In genomic region chr12:49019435-49020317, GRCh38 we compare ENCODE assay signal across 9 cellular contexts. TPM values are rescaled to one million over a fixed set of nuclear protein-coding genes. Genes with fewer than 3 reads are reported as not detected.
A peak's percentile ranks its signal among the peaks of the same experiment; 100 is the strongest.
DNase-seq lines count a peak whose midpoint lies in the region; ATAC-seq and TF ChIP-seq lines count a peak whose summit lies in the region.
"Had no signal": no experiment of that assay in that cellular context is flagged by ENCODE, and none has a peak within 500 bp of the region (broad histone marks: within the 10 kb centered on the region; RNA-seq: fewer than 3 reads in every experiment).

No MANE protein-coding gene starts in this region.

- no peak overlapping the region for H3K4me3 ChIP-seq in CD4-positive, alpha-beta memory T cell (ENCODE audit: low read length in 2 of 2)
- H3K4me3 ChIP-seq in HFF-Myc (replicated peaks; ENCODE audit: low read depth, low read length) (no peak overlapping the region), body of pancreas (no peak overlapping the region), tibial nerve (peak overlapping the region in 3 of 4 donors; percentile 81 to 92 (median 87))

- peaks cover 28 to 56% of the 10 kb centered on the region in 2 donors for H3K36me3 Mint-ChIP-seq in CD4-positive, alpha-beta memory T cell

- TF ChIP-seq EP300 in tibial nerve (IDR thresholded peaks at IDR 0.05): no peak

- peak in 2 of 5 donors; percentile 30 to 39 for DNase-seq in CD4-positive, alpha-beta memory T cell
- DNase-seq in HFF-Myc (ENCODE audit: extremely low read depth, low read depth) (no peak), SK-N-DZ (ENCODE audit: low spot score) (peak; percentile 71), body of pancreas (peak in 2 of 4 donors; percentile 38 to 42), lung microvascular endothelial cell (ENCODE audit: low read depth in 2 of 2) (peak; percentile 46 to 48), tibial nerve (ENCODE audit: low spot score in 2 of 2) (peak in 1 of 2 donors; percentile 40), amygdala (lab: John Stamatoyannopoulos, UW) (no peak), cerebellum (ENCODE audit: low spot score) (no peak)

- H3K36me3 ChIP-seq in CD4-positive, alpha-beta memory T cell (ENCODE audit: insufficient read depth, low read length): peaks cover 18% of the 10 kb centered on the region
- H3K36me3 ChIP-seq in body of pancreas (replicated peaks in 1 of 2; ENCODE audit: insufficient read depth in 1 of 2, low read depth in 2 of 2): peaks cover 3 to 20% of the 10 kb centered on the region in 2 donors
- peaks cover 0 to 46% (median 14%) of the 10 kb centered on the region in 3 donors for H3K36me3 ChIP-seq in tibial nerve

- TF ChIP-seq CTCF in HFF-Myc (IDR thresholded peaks at IDR 0.05; ENCODE audit: low read depth, low read length, missing control alignments): peak; percentile 28
- no peak for TF ChIP-seq CTCF in body of pancreas (IDR thresholded peaks at IDR 0.05)
- TF ChIP-seq CTCF in tibial nerve (IDR thresholded peaks at IDR 0.05): no peak

- intact Hi-C loops in CD4-positive, alpha-beta memory T cell (cut with micrococcal nuclease): loop anchor here (2.0 kb wide), 1 partner anchor 37 kb away; no protein-coding TSS in a partner anchor
- intact Hi-C loops in body of pancreas (cut with DNase I): no loop called here

- H3K4me1 ChIP-seq in CD4-positive, alpha-beta memory T cell (ENCODE audit: insufficient read depth, low read length): peaks cover 24% of the 10 kb centered on the region
- H3K4me1 ChIP-seq in body of pancreas: peaks cover 13% of the 10 kb centered on the region
- H3K4me1 ChIP-seq in tibial nerve: peaks cover 0 to 38% (median 16%) of the 10 kb centered on the region in 4 donors

- H3K27me3 ChIP-seq in CD4-positive, alpha-beta memory T cell (ENCODE audit: insufficient read depth, low read length): no peaks in the 10 kb centered on the region
- H3K27me3 ChIP-seq in body of pancreas (no peaks in the 10 kb centered on the region), tibial nerve (no peaks in the 10 kb centered on the region)
- H3K27me3 ChIP-seq: SJSA1 had no signal

- peak overlapping the region; percentile 49 to 99 (median 94) for H3K4me3 Mint-ChIP-seq in CD4-positive, alpha-beta memory T cell

- H3K9me3 Mint-ChIP-seq in CD4-positive, alpha-beta memory T cell: no peaks in the 10 kb centered on the region

- no peak for ATAC-seq in body of pancreas

- H3K27me3 Mint-ChIP-seq in CD4-positive, alpha-beta memory T cell: no peaks in the 10 kb centered on the region

- no peak for TF ChIP-seq POLR2A in body of pancreas (IDR thresholded peaks at IDR 0.05)
- no peak for TF ChIP-seq POLR2A in tibial nerve (IDR thresholded peaks at IDR 0.05)

- H3K4me1 Mint-ChIP-seq in CD4-positive, alpha-beta memory T cell: peaks cover 18 to 49% (median 33%) of the 10 kb centered on the region in 4 donors

- 69 to 79% methylated on average over 9 of the region's 9 CpGs for WGBS in body of pancreas, 2 donors
- 38 to 40% methylated on average over 9 of the region's 9 CpGs for WGBS in tibial nerve, 2 donors

- POLR2A ChIA-PET in CD4-positive, alpha-beta memory T cell (lab: Charles Lee; ENCODE audit: partially characterized antibody): interaction anchor here (0.7 to 1.9 kb wide), 11 partner anchors 10 to 111 kb away, joined by 3 to 10 read pairs (median 4); partner anchors contain the start of genes ARF3 and TUBA1B

- peak overlapping the region; percentile 95 to 100 (median 99) for H3K27ac Mint-ChIP-seq in CD4-positive, alpha-beta memory T cell

- H3K27ac ChIP-seq in CD4-positive, alpha-beta memory T cell (ENCODE audit: low read depth, low read length): peak overlapping the region; percentile 95
- H3K27ac ChIP-seq in body of pancreas (peak overlapping the region; percentile 79 to 91 (median 88)), tibial nerve (peak overlapping the region; percentile 74 to 98 (median 92))

- no peaks in the 10 kb centered on the region for H3K9me3 ChIP-seq in CD4-positive, alpha-beta memory T cell (ENCODE audit: control insufficient read depth in 1 of 2, low read length in 2 of 2)
- no peaks in the 10 kb centered on the region for H3K9me3 ChIP-seq in body of pancreas
- H3K9me3 ChIP-seq in tibial nerve: no peaks in the 10 kb centered on the region
- H3K9me3 ChIP-seq: SJSA1 had no signal

- CTCF ChIA-PET in CD4-positive, alpha-beta memory T cell (lab: Charles Lee; ENCODE audit: partially characterized antibody): interaction anchor here (0.6 to 2.3 kb wide), 16 partner anchors 10 to 167 kb away, joined by 3 to 25 read pairs (median 5); partner anchors contain the start of genes DDX23 and WNT1

RNA-seq across cellular contexts. Expression of gene PRKAG1, which starts 1.1 kb away (rescaled TPM):
- 10 to 100 TPM; 48.9 to 53.7 TPM for total RNA-seq in CD4-positive, alpha-beta memory T cell
- 10 to 100 TPM; 47.8 to 50.3 TPM for polyA plus RNA-seq in CD4-positive, alpha-beta memory T cell
- polyA plus RNA-seq in SK-N-DZ (2014; cell fraction: cytosol; rRNA removed): 56.8 and 62.7 TPM in 2 replicates
- polyA plus RNA-seq in SK-N-DZ (2014; cell fraction: nucleus; rRNA removed): 37.3 and 42.8 TPM in 2 replicates
- total RNA-seq in body of pancreas: 10 to 100 TPM; 25.4 to 26.4 TPM
- 32.1 and 38.1 TPM in 2 replicates for total RNA-seq in lung microvascular endothelial cell
- total RNA-seq in tibial nerve: 10 to 100 TPM; 40.6 to 60.7 (median 46.1) TPM
- 33.6 TPM for total RNA-seq in cerebellum

RNA-seq across cellular contexts. Expression of gene DDN, which starts 20.5 kb away (rescaled TPM):
- not detected for total RNA-seq in CD4-positive, alpha-beta memory T cell
- polyA plus RNA-seq in CD4-positive, alpha-beta memory T cell: not detected
- 3.6 and 4.4 TPM in 2 replicates for polyA plus RNA-seq in SK-N-DZ (2014; cell fraction: cytosol; rRNA removed)
- 6.4 and 11.4 TPM in 2 replicates for polyA plus RNA-seq in SK-N-DZ (2014; cell fraction: nucleus; rRNA removed)
- total RNA-seq in body of pancreas: under 1 TPM in 1 of 2 donors, not detected in 1; 0.66 TPM
- total RNA-seq in lung microvascular endothelial cell: under 0.01 TPM in 1 of 2 replicates, not detected in the other
- not detected for total RNA-seq in tibial nerve
- total RNA-seq in cerebellum: 0.64 TPM

RNA-seq across cellular contexts. Expression of gene KMT2D, which starts 40.9 kb away (rescaled TPM):
- total RNA-seq in CD4-positive, alpha-beta memory T cell: 100 to 1,000 TPM; 133 to 159 TPM
- polyA plus RNA-seq in CD4-positive, alpha-beta memory T cell: 10 to 100 TPM in 1 of 2 donors, under 1 TPM in 1; 0.16 to 26.7 TPM
- polyA plus RNA-seq in SK-N-DZ (2014; cell fraction: cytosol; rRNA removed): 19.0 and 23.0 TPM in 2 replicates
- polyA plus RNA-seq in SK-N-DZ (2014; cell fraction: nucleus; rRNA removed): 28.8 and 36.1 TPM in 2 replicates
- total RNA-seq in body of pancreas: 10 to 100 TPM; 38.4 to 51.1 TPM
- 19.0 and 30.2 TPM in 2 replicates for total RNA-seq in lung microvascular endothelial cell
- total RNA-seq in tibial nerve: 100 to 1,000 TPM in 1 of 4 donors, 10 to 100 TPM in 3; 53.5 to 102 (median 76.9) TPM
- 32.8 TPM for total RNA-seq in cerebellum

RNA-seq across cellular contexts. Expression of gene WNT1, which starts 41.6 kb away (rescaled TPM):
- 1 to 10 TPM; 1.8 to 2.8 TPM for total RNA-seq in CD4-positive, alpha-beta memory T cell
- polyA plus RNA-seq in CD4-positive, alpha-beta memory T cell: 1 to 10 TPM in 1 of 2 donors, under 1 TPM in 1; 0.55 to 1.1 TPM
- polyA plus RNA-seq in SK-N-DZ (2014; cell fraction: cytosol; rRNA removed): not detected in 2 replicates
- not detected in 2 replicates for polyA plus RNA-seq in SK-N-DZ (2014; cell fraction: nucleus; rRNA removed)
- total RNA-seq in body of pancreas (not detected), lung microvascular endothelial cell (not detected in 2 replicates), tibial nerve (not detected), cerebellum (not detected)
- total RNA-seq: SJSA1 had no signal

RNA-seq across cellular contexts. Expression of gene WNT10B, which starts 48.1 kb away (rescaled TPM):
- 10 to 100 TPM; 12.9 to 13.0 TPM for total RNA-seq in CD4-positive, alpha-beta memory T cell
- under 1 TPM; 0.56 to 0.72 TPM for polyA plus RNA-seq in CD4-positive, alpha-beta memory T cell
- 0.07 TPM in 1 of 2 replicates, not detected in the other for polyA plus RNA-seq in SK-N-DZ (2014; cell fraction: cytosol; rRNA removed)
- polyA plus RNA-seq in SK-N-DZ (2014; cell fraction: nucleus; rRNA removed): 0.08 TPM in 1 of 2 replicates, not detected in the other
- total RNA-seq in body of pancreas (1 to 10 TPM in 1 of 2 donors, not detected in 1; 1.3 TPM), lung microvascular endothelial cell (under 0.01 and 0.22 TPM in 2 replicates), tibial nerve (10 to 100 TPM in 1 of 4 donors, 1 to 10 TPM in 2, under 1 TPM in 1; 0.60 to 11.0 (median 3.6) TPM), cerebellum (5.7 TPM)

Comparison
In these comparisons a context has a peak if more than half of its experiments do, and no peak if none do; other contexts are left out.
1. DNase-seq: peak in SK-N-DZ (single experiment) and lung microvascular endothelial cell (2 of 2); none in HFF-Myc (single experiment), amygdala (0 of 56) and cerebellum (single experiment).
2. H3K4me3 ChIP-seq: peak in tibial nerve (3 of 4); none in CD4-positive, alpha-beta memory T cell (0 of 2), HFF-Myc (single experiment) and body of pancreas (0 of 2).
3. Peak in every context shown above with its lines, with median percentiles within 50 percentile points of each other: H3K27ac ChIP-seq.